In the genomic region with DNA sequence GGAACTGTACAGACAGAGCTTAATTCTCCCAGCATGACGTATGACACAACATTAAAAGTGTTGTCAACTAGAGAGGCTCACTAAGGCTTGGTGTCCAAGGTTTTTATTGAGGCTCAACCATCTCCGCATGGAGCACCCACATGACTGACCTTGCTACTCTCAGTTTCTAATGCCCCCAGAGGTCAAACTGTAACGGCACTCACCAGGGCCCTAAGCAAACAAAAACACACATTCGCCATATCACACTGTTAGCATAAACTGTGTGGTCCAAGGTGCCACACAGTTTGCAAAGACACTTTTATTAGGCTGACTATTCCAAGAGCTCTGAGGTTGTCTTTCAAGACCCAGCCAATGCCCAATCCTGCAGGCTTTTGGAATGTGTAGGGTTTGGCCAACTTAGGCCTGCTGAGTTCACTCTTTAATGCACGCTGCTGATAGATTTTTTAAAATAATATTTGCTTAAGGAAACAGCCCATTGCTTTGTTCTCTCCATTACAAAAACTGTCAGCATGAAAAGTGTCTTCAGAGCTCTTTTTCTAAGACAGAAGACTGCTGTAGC, we compare ENCODE assay signal across 1 cellular context.
TF ChIP-seq lines count a peak whose summit lies in the region.

No MANE protein-coding gene starts in this region.

TF ChIP-seq in HEK293, 187 proteins besides CTCF, POLR2A, EP300 and RAD21 (continued from another document):
- TF ChIP-seq, protein P1, sequence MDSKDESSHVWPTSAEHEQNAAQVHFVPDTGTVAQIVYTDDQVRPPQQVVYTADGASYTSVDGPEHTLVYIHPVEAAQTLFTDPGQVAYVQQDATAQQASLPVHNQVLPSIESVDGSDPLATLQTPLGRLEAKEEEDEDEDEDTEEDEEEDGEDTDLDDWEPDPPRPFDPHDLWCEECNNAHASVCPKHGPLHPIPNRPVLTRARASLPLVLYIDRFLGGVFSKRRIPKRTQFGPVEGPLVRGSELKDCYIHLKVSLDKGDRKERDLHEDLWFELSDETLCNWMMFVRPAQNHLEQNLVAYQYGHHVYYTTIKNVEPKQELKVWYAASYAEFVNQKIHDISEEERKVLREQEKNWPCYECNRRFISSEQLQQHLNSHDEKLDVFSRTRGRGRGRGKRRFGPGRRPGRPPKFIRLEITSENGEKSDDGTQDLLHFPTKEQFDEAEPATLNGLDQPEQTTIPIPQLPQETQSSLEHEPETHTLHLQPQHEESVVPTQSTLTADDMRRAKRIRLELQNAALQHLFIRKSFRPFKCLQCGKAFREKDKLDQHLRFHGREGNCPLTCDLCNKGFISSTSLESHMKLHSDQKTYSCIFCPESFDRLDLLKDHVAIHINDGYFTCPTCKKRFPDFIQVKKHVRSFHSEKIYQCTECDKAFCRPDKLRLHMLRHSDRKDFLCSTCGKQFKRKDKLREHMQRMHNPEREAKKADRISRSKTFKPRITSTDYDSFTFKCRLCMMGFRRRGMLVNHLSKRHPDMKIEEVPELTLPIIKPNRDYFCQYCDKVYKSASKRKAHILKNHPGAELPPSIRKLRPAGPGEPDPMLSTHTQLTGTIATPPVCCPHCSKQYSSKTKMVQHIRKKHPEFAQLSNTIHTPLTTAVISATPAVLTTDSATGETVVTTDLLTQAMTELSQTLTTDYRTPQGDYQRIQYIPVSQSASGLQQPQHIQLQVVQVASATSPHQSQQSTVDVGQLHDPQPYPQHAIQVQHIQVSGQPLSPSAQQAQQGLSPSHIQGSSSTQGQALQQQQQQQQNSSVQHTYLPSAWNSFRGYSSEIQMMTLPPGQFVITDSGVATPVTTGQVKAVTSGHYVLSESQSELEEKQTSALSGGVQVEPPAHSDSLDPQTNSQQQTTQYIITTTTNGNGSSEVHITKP (tag by site-specific recombination; IDR thresholded peaks at IDR 0.05), result no peak
- TF ChIP-seq ZNF571 (tag by site-specific recombination; IDR thresholded peaks at IDR 0.05), result no peak
